21 cellular contexts compared by ENCODE assay signal in genomic region chrX:42128587-42128986, GRCh38.
DNase-seq lines count a peak whose midpoint lies in the region; ATAC-seq and TF ChIP-seq lines count a peak whose summit lies in the region.
"Had no signal": no experiment of that assay in that cellular context is flagged by ENCODE, and none has a peak within 500 bp of the region (broad histone marks: within the 10 kb centered on the region; RNA-seq: fewer than 3 reads in every experiment).

No MANE protein-coding gene starts in this region.

- no peak for TF ChIP-seq CTCF in activated CD8-positive, alpha-beta T cell treated with anti-CD3 and anti-CD28 coated beads for 36 hours (IDR thresholded peaks at IDR 0.05)

- CTCF ChIA-PET in activated CD8-positive, alpha-beta T cell treated with anti-CD3 and anti-CD28 coated beads for 36 hours (lab: Charles Lee), result interaction anchor here (0.6 to 1.0 kb wide), 2 partner anchors 22 to 834 kb away, joined by 3 read pairs; no protein-coding TSS in a partner anchor

- no peaks in the 10 kb centered on the region for H3K36me3 Mint-ChIP-seq in activated T-cell treated with anti-CD3 and anti-CD28 coated beads, Interleukin-2, amount 50 U/mL, for 72 hours (ENCODE audit: insufficient read depth in 2 of 2)
- H3K36me3 Mint-ChIP-seq in activated T-cell treated with anti-CD3 and anti-CD28 coated beads, Interleukin-2, amount 50 U/mL, for 4 hours (ENCODE audit: insufficient read depth), result no peaks in the 10 kb centered on the region
- no peaks in the 10 kb centered on the region for H3K36me3 Mint-ChIP-seq in activated CD8-positive, alpha-beta T cell treated with anti-CD3 and anti-CD28 coated beads for 36 hours (ENCODE audit: low read depth)
- no peaks in the 10 kb centered on the region for H3K36me3 Mint-ChIP-seq in stimulated activated effector memory CD8-positive, alpha-beta T cell treated with anti-CD3 and anti-CD28 coated beads, Interleukin-12 subunit alpha, Interleukin-12 subunit beta, amount 100 ng/mL, for 72 hours
- H3K36me3 Mint-ChIP-seq: immature natural killer cell, mesothelial cell of epicardium had no signal

- H3K9me3 Mint-ChIP-seq in activated T-cell treated with anti-CD3 and anti-CD28 coated beads, Interleukin-2, amount 50 U/mL, for 72 hours, result no peaks in the 10 kb centered on the region
- H3K9me3 Mint-ChIP-seq in activated T-cell treated with anti-CD3 and anti-CD28 coated beads, Interleukin-2, amount 50 U/mL, for 4 hours, result no peaks in the 10 kb centered on the region
- H3K9me3 Mint-ChIP-seq in activated CD8-positive, alpha-beta T cell treated with anti-CD3 and anti-CD28 coated beads for 36 hours, result peaks cover 2% of the 10 kb centered on the region
- H3K9me3 Mint-ChIP-seq in stimulated activated effector memory CD8-positive, alpha-beta T cell treated with anti-CD3 and anti-CD28 coated beads, Interleukin-12 subunit alpha, Interleukin-12 subunit beta, amount 100 ng/mL, for 72 hours, result no peaks in the 10 kb centered on the region

- H3K4me1 Mint-ChIP-seq in activated T-cell treated with anti-CD3 and anti-CD28 coated beads, Interleukin-2, amount 50 U/mL, for 72 hours (ENCODE audit: low read depth), result peaks cover 24% of the 10 kb centered on the region
- H3K4me1 Mint-ChIP-seq in activated T-cell treated with anti-CD3 and anti-CD28 coated beads, Interleukin-2, amount 50 U/mL, for 4 hours (ENCODE audit: low read depth), result peaks cover 41% of the 10 kb centered on the region
- peaks cover 52% of the 10 kb centered on the region for H3K4me1 Mint-ChIP-seq in activated CD8-positive, alpha-beta T cell treated with anti-CD3 and anti-CD28 coated beads for 36 hours (ENCODE audit: low read depth)
- peaks cover 30% of the 10 kb centered on the region for H3K4me1 Mint-ChIP-seq in stimulated activated effector memory CD8-positive, alpha-beta T cell treated with anti-CD3 and anti-CD28 coated beads, Interleukin-12 subunit alpha, Interleukin-12 subunit beta, amount 100 ng/mL, for 72 hours

- no peak for DNase-seq in activated T-cell treated with anti-CD3 and anti-CD28 coated beads, Interleukin-2, amount 50 U/mL, for 72 hours
- DNase-seq in activated T-cell treated with anti-CD3 and anti-CD28 coated beads, Interleukin-2, amount 50 U/mL, for 4 hours, result no peak
- peak; percentile 12 for DNase-seq in activated CD8-positive, alpha-beta T cell treated with anti-CD3 and anti-CD28 coated beads for 36 hours
- DNase-seq in stimulated activated effector memory CD8-positive, alpha-beta T cell treated with anti-CD3 and anti-CD28 coated beads, Interleukin-12 subunit alpha, Interleukin-12 subunit beta, amount 100 ng/mL, for 72 hours (ENCODE audit: low spot score in 2 of 2), result no peak
- DNase-seq: ACHN; activated CD8-positive, alpha-beta memory T cell treated with anti-CD3 and anti-CD28 coated beads for 24 hours; activated effector memory CD4-positive, alpha-beta T cell treated with Interleukin-2 at 50 U/mL for 16 hours; DMS153; GDM1; immature natural killer cell; left ventricle myocardium inferior; NCI-H1436; NCI-H774; SHP77 treated with DMSO at 0.1 percent for 48 hours; sigmoid colon; tibial artery had no signal

- intact Hi-C loops in activated CD8-positive, alpha-beta T cell treated with anti-CD3 and anti-CD28 coated beads for 36 hours (cut with micrococcal nuclease), result no loop called here

- H3K27ac Mint-ChIP-seq in activated T-cell treated with anti-CD3 and anti-CD28 coated beads, Interleukin-2, amount 50 U/mL, for 72 hours, result peak overlapping the region; percentile 73
- peak overlapping the region; percentile 79 for H3K27ac Mint-ChIP-seq in activated CD8-positive, alpha-beta T cell treated with anti-CD3 and anti-CD28 coated beads for 36 hours
- H3K27ac Mint-ChIP-seq in stimulated activated effector memory CD8-positive, alpha-beta T cell treated with anti-CD3 and anti-CD28 coated beads, Interleukin-12 subunit alpha, Interleukin-12 subunit beta, amount 100 ng/mL, for 72 hours, result peak overlapping the region; percentile 43
- H3K27ac Mint-ChIP-seq: immature natural killer cell, mesothelial cell of epicardium had no signal

- H3K4me3 Mint-ChIP-seq in activated T-cell treated with anti-CD3 and anti-CD28 coated beads, Interleukin-2, amount 50 U/mL, for 72 hours, result peak overlapping the region; percentile 13 to 66
- no peak overlapping the region for H3K4me3 Mint-ChIP-seq in activated T-cell treated with anti-CD3 and anti-CD28 coated beads, Interleukin-2, amount 50 U/mL, for 4 hours
- H3K4me3 Mint-ChIP-seq in activated CD8-positive, alpha-beta T cell treated with anti-CD3 and anti-CD28 coated beads for 36 hours, result peak overlapping the region; percentile 10
- H3K4me3 Mint-ChIP-seq in stimulated activated effector memory CD8-positive, alpha-beta T cell treated with anti-CD3 and anti-CD28 coated beads, Interleukin-12 subunit alpha, Interleukin-12 subunit beta, amount 100 ng/mL, for 72 hours, result peak overlapping the region; percentile 19
- H3K4me3 Mint-ChIP-seq: mesothelial cell of epicardium had no signal

- POLR2A ChIA-PET in activated CD8-positive, alpha-beta T cell treated with anti-CD3 and anti-CD28 coated beads for 36 hours (lab: Charles Lee), result no interaction called here

- no peak for ATAC-seq in activated T-cell treated with anti-CD3 and anti-CD28 coated beads, Interleukin-2, amount 50 U/mL, for 72 hours (replicated peaks in 1 of 2)
- no peak for ATAC-seq in activated T-cell treated with anti-CD3 and anti-CD28 coated beads, Interleukin-2, amount 50 U/mL, for 4 hours
- peak; percentile 28 for ATAC-seq in HG03354 (IDR thresholded peaks at IDR 0.05; ENCODE audit: poor library complexity, severe bottlenecking, unreplicated experiment)
- peak; percentile 54 for ATAC-seq in activated CD8-positive, alpha-beta T cell treated with anti-CD3 and anti-CD28 coated beads for 36 hours
- no peak for ATAC-seq in stimulated activated effector memory CD8-positive, alpha-beta T cell treated with anti-CD3 and anti-CD28 coated beads, Interleukin-12 subunit alpha, Interleukin-12 subunit beta, amount 100 ng/mL, for 72 hours
- no peak for ATAC-seq in HG03135 (IDR thresholded peaks at IDR 0.05; ENCODE audit: unreplicated experiment)
- no peak for ATAC-seq in GM19463 (IDR thresholded peaks at IDR 0.05; ENCODE audit: unreplicated experiment)
- no peak for ATAC-seq in HG03045 (IDR thresholded peaks at IDR 0.05; ENCODE audit: unreplicated experiment)

- peaks cover 26% of the 10 kb centered on the region for H3K27me3 Mint-ChIP-seq in activated T-cell treated with anti-CD3 and anti-CD28 coated beads, Interleukin-2, amount 50 U/mL, for 72 hours (ENCODE audit: low read depth)
- no peaks in the 10 kb centered on the region for H3K27me3 Mint-ChIP-seq in activated T-cell treated with anti-CD3 and anti-CD28 coated beads, Interleukin-2, amount 50 U/mL, for 4 hours (ENCODE audit: low read depth)
- H3K27me3 Mint-ChIP-seq in activated CD8-positive, alpha-beta T cell treated with anti-CD3 and anti-CD28 coated beads for 36 hours, result no peaks in the 10 kb centered on the region

Comparison
In these comparisons a context has a peak if more than half of its experiments do, and no peak if none do; other contexts are left out.
1. ATAC-seq: peak in HG03354 (single experiment) and activated CD8-positive, alpha-beta T cell treated with anti-CD3 and anti-CD28 coated beads for 36 hours (single experiment); none in activated T-cell treated with anti-CD3 and anti-CD28 coated beads, Interleukin-2, amount 50 U/mL, for 72 hours (0 of 2), activated T-cell treated with anti-CD3 and anti-CD28 coated beads, Interleukin-2, amount 50 U/mL, for 4 hours (0 of 2), stimulated activated effector memory CD8-positive, alpha-beta T cell treated with anti-CD3 and anti-CD28 coated beads, Interleukin-12 subunit alpha, Interleukin-12 subunit beta, amount 100 ng/mL, for 72 hours (single experiment), HG03135 (single experiment), GM19463 (single experiment) and HG03045 (single experiment).
2. Peak in every context shown above with its lines, with median percentiles within 50 percentile points of each other: H3K27ac Mint-ChIP-seq.